29 cellular contexts compared by ENCODE assay signal in genomic region chr20:17676942-17677341, GRCh38. TPM values are rescaled to one million over a fixed set of nuclear protein-coding genes. Genes with fewer than 3 reads are reported as not detected.
DNase-seq lines count a peak whose midpoint lies in the region; ATAC-seq and TF ChIP-seq lines count a peak whose summit lies in the region.
"Had no signal": no experiment of that assay in that cellular context is flagged by ENCODE, and none has a peak within 500 bp of the region (broad histone marks: within the 10 kb centered on the region; RNA-seq: fewer than 3 reads in every experiment).

No MANE protein-coding gene starts in this region.

- H3K27ac Mint-ChIP-seq in chondrocyte (ENCODE audit: unreplicated experiment) (peak overlapping the region; percentile 88), type B pancreatic cell (peak overlapping the region; percentile 11)
- H3K27ac Mint-ChIP-seq: activated CD4-positive, alpha-beta T cell treated with anti-CD3 and anti-CD28 coated beads, Interleukin-2, amount 10 ng/mL, durations not matched to agents 24 days and 14 days; activated T-cell treated with anti-CD3 and anti-CD28 coated beads, Interleukin-2, amount 50 U/mL, for 24 hours; CD4-positive, CD25-positive, alpha-beta regulatory T cell; stimulated activated memory B cell treated with anti-CD40 and anti-IgM and Interleukin-4, amounts not matched to agents 10 μg/mL and 1 μg/mL and 100 μg/mL, for 72 hours had no signal

- H3K27me3 ChIP-seq in MG63 (no peaks in the 10 kb centered on the region), lower lobe of right lung (ENCODE audit: low read depth) (no peaks in the 10 kb centered on the region)
- H3K27me3 ChIP-seq: breast epithelium, esophagus muscularis mucosa had no signal

- intact Hi-C loops in lower lobe of right lung (cut with DNase I): no loop called here

- peaks cover 42% of the 10 kb centered on the region for H3K36me3 ChIP-seq in MG63
- peaks cover 54% of the 10 kb centered on the region for H3K36me3 ChIP-seq in lower lobe of right lung
- H3K36me3 ChIP-seq: breast epithelium had no signal

- H3K9me3 ChIP-seq in MG63: no peaks in the 10 kb centered on the region
- H3K9me3 ChIP-seq in lower lobe of right lung: no peaks in the 10 kb centered on the region
- H3K9me3 ChIP-seq: breast epithelium, esophagus muscularis mucosa had no signal

- H3K27ac ChIP-seq in lower lobe of right lung: peak overlapping the region; percentile 2
- H3K27ac ChIP-seq: PC-9 had no signal

- no peak for ATAC-seq in lower lobe of right lung
- ATAC-seq: natural killer cell; stimulated activated memory B cell treated with anti-CD40 and anti-IgM and Interleukin-4, amounts not matched to agents 10 μg/mL and 1 μg/mL and 100 μg/mL, for 72 hours had no signal

- H3K27me3 Mint-ChIP-seq in chondrocyte (ENCODE audit: low read depth) (no peaks in the 10 kb centered on the region), type B pancreatic cell (no peaks in the 10 kb centered on the region)
- H3K27me3 Mint-ChIP-seq: activated CD4-positive, alpha-beta T cell treated with anti-CD3 and anti-CD28 coated beads, Interleukin-2, amount 10 ng/mL, durations not matched to agents 24 days and 14 days; activated T-cell treated with anti-CD3 and anti-CD28 coated beads, Interleukin-2, amount 50 U/mL, for 24 hours; stimulated activated memory B cell treated with anti-CD40 and anti-IgM and Interleukin-4, amounts not matched to agents 10 μg/mL and 1 μg/mL and 100 μg/mL, for 72 hours had no signal

- no peak overlapping the region for H3K4me3 Mint-ChIP-seq in chondrocyte (ENCODE audit: unreplicated experiment)
- no peak overlapping the region for H3K4me3 Mint-ChIP-seq in type B pancreatic cell
- H3K4me3 Mint-ChIP-seq: activated CD4-positive, alpha-beta T cell treated with anti-CD3 and anti-CD28 coated beads, Interleukin-2, amount 10 ng/mL, durations not matched to agents 24 days and 14 days; activated T-cell treated with anti-CD3 and anti-CD28 coated beads, Interleukin-2, amount 50 U/mL, for 24 hours; natural killer cell; stimulated activated memory B cell treated with anti-CD40 and anti-IgM and Interleukin-4, amounts not matched to agents 10 μg/mL and 1 μg/mL and 100 μg/mL, for 72 hours had no signal

- H3K4me3 ChIP-seq in MG63 (no peak overlapping the region), lower lobe of right lung (no peak overlapping the region)
- H3K4me3 ChIP-seq: breast epithelium, esophagus muscularis mucosa, PC-9 had no signal

- DNase-seq in MG63 (peak; percentile 11), chondrocyte (ENCODE audit: low spot score) (no peak), lower lobe of right lung (no peak), type B pancreatic cell (ENCODE audit: extremely low spot score, unreplicated experiment) (no peak), SHP77 treated with DMSO at 0.1 percent for 48 hours (lab: John Stamatoyannopoulos, UW) (no peak), NCI-H1417 treated with DMSO at 0.1 percent for 48 hours (lab: John Stamatoyannopoulos, UW) (no peak), GDM1 (lab: John Stamatoyannopoulos, UW) (no peak)
- DNase-seq: activated CD4-positive, alpha-beta T cell treated with anti-CD3 and anti-CD28 coated beads, Interleukin-2, amount 10 ng/mL, durations not matched to agents 24 days and 14 days; activated gamma-delta T cell treated with Interleukin-2 at 50 U/mL for 16 hours; activated T-cell treated with anti-CD3 and anti-CD28 coated beads, Interleukin-2, amount 50 U/mL, for 24 hours; CD4-positive, CD25-positive, alpha-beta regulatory T cell; cortex of kidney; glutamatergic neuron; H7; natural killer cell; NCI-H1092 treated with DMSO at 0.1 percent for 48 hours; NCI-H187 treated with DMSO at 0.1 percent for 48 hours; NCI-H2171 treated with DMSO at 0.1 percent for 48 hours; NCI-H524 treated with DMSO at 0.1 percent for 48 hours; PC-9; SIG-M5; stimulated activated CD4-positive, alpha-beta T cell treated with anti-CD3 and anti-CD28 coated beads, Interleukin-12 subunit alpha, Interleukin-12 subunit beta, amount 100 ng/mL, for 4 hours; stimulated activated CD4-positive, alpha-beta T cell treated with anti-CD3 and anti-CD28 coated beads, Interleukin-4, amount 100 ng/mL, for 24 hours had no signal

- H3K4me1 Mint-ChIP-seq in chondrocyte (ENCODE audit: low read depth): peaks cover 85% of the 10 kb centered on the region
- H3K4me1 Mint-ChIP-seq in type B pancreatic cell (ENCODE audit: unreplicated experiment): peaks cover 41% of the 10 kb centered on the region

- H3K9me3 Mint-ChIP-seq in chondrocyte (ENCODE audit: low read depth): no peaks in the 10 kb centered on the region
- no peaks in the 10 kb centered on the region for H3K9me3 Mint-ChIP-seq in type B pancreatic cell
- H3K9me3 Mint-ChIP-seq: activated CD4-positive, alpha-beta T cell treated with anti-CD3 and anti-CD28 coated beads, Interleukin-2, amount 10 ng/mL, durations not matched to agents 24 days and 14 days; activated T-cell treated with anti-CD3 and anti-CD28 coated beads, Interleukin-2, amount 50 U/mL, for 24 hours; CD4-positive, CD25-positive, alpha-beta regulatory T cell; natural killer cell; stimulated activated memory B cell treated with anti-CD40 and anti-IgM and Interleukin-4, amounts not matched to agents 10 μg/mL and 1 μg/mL and 100 μg/mL, for 72 hours had no signal

- H3K4me1 ChIP-seq in lower lobe of right lung: peaks cover 74% of the 10 kb centered on the region

- H3K36me3 Mint-ChIP-seq in chondrocyte (ENCODE audit: low read depth) (peaks cover 29% of the 10 kb centered on the region), type B pancreatic cell (peaks cover 29% of the 10 kb centered on the region)
- H3K36me3 Mint-ChIP-seq: CD4-positive, CD25-positive, alpha-beta regulatory T cell; natural killer cell had no signal

- TF ChIP-seq CTCF in chondrocyte (IDR thresholded peaks at IDR 0.05) (no peak), lower lobe of right lung (IDR thresholded peaks at IDR 0.05) (no peak), type B pancreatic cell (conservative IDR thresholded peaks at IDR 0.05) (no peak)

RNA-seq across cellular contexts. Expression of gene RRBP1, which starts 5.1 kb away (rescaled TPM):
- total RNA-seq in MG63 (2014; rRNA removed; shearing (Covaris generic); ENCODE audit: low replicate concordance): 65.2 and 83.3 TPM in 2 replicates
- total RNA-seq in chondrocyte: 459 to 621 TPM (median 460 TPM) in 3 replicates
- total RNA-seq in lower lobe of right lung: 138 TPM
- total RNA-seq in type B pancreatic cell (ENCODE audit: low replicate concordance): 161 and 230 TPM in 2 replicates

RNA-seq across cellular contexts. Expression of gene BANF2, which starts 22.8 kb away (rescaled TPM):
- total RNA-seq in MG63 (2014; rRNA removed; shearing (Covaris generic); ENCODE audit: low replicate concordance): not detected in 2 replicates
- total RNA-seq in chondrocyte (not detected in 3 replicates), lower lobe of right lung (not detected), type B pancreatic cell (ENCODE audit: low replicate concordance) (not detected in 2 replicates)
- total RNA-seq: activated CD4-positive, alpha-beta T cell treated with anti-CD3 and anti-CD28 coated beads, Interleukin-2, amount 10 ng/mL, durations not matched to agents 24 days and 14 days; breast epithelium; CD4-positive, CD25-positive, alpha-beta regulatory T cell; esophagus muscularis mucosa; H7; kidney epithelial cell; lower leg skin; natural killer cell; omental fat pad; PC-9 had no signal
